Comparison of ENCODE assay signal across 9 cellular contexts in the genomic region with DNA sequence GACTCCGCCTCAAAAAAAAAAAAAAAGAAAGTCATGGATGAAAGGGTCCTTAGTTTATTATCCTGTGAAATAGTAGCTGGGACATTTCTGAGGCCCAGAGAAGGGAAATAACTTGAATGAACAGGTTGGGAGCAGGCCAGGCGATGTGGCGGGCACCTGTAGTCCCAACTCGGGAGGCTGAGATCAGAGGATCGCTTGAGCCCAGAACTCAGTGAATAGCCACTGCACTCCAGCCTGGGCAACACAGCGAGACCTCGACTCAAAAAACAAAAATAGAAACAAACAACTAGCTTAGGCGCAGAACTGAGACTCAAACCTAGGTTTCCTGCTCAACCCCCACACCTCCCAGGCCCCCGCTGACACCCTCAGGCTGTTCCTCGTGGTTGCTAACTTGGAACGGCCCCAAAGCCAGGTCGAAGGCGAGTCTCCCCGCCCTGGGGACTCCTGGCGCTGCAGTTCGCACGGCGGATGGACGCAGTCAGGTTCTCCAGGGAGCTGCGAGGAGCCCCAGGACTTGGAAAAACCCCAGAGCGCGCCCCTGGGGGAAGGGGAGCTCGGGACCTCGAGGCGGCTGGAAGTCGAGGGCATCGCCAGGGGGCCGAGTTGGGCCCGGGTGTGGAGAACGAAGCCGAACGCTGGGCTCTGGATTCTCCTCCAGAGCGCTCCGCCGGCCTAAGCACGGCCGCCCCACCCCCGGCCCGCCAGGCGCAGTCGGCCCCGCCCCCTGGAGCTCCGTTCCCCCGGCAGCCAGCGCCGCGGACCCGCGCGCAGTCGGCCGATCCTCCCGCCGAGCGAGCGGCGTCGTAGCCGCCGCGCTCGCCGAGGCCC. TPM values are rescaled to one million over a fixed set of nuclear protein-coding genes. Genes with fewer than 3 reads are reported as not detected.
A peak's percentile ranks its signal among the peaks of the same experiment; 100 is the strongest.
DNase-seq lines count a peak whose midpoint lies in the region; ATAC-seq and TF ChIP-seq lines count a peak whose summit lies in the region.
"Had no signal": no experiment of that assay in that cellular context is flagged by ENCODE, and none has a peak within 500 bp of the region (broad histone marks: within the 10 kb centered on the region; RNA-seq: fewer than 3 reads in every experiment).

A gene with protein sequence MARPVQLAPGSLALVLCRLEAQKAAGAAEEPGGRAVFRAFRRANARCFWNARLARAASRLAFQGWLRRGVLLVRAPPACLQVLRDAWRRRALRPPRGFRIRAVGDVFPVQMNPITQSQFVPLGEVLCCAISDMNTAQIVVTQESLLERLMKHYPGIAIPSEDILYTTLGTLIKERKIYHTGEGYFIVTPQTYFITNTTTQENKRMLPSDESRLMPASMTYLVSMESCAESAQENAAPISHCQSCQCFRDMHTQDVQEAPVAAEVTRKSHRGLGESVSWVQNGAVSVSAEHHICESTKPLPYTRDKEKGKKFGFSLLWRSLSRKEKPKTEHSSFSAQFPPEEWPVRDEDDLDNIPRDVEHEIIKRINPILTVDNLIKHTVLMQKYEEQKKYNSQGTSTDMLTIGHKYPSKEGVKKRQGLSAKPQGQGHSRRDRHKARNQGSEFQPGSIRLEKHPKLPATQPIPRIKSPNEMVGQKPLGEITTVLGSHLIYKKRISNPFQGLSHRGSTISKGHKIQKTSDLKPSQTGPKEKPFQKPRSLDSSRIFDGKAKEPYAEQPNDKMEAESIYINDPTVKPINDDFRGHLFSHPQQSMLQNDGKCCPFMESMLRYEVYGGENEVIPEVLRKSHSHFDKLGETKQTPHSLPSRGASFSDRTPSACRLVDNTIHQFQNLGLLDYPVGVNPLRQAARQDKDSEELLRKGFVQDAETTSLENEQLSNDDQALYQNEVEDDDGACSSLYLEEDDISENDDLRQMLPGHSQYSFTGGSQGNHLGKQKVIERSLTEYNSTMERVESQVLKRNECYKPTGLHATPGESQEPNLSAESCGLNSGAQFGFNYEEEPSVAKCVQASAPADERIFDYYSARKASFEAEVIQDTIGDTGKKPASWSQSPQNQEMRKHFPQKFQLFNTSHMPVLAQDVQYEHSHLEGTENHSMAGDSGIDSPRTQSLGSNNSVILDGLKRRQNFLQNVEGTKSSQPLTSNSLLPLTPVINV (plus strand): TSS at position 768 of the 828 bp plus-strand sequence. CDS start 93 bp downstream, outside the sequence.

- in situ Hi-C loops in astrocyte of the spinal cord (cut with HindIII; ENCODE audit: low sequenced_read_pairs): no loop called here

- H3K9ac ChIP-seq in iPS-15b (ENCODE audit: low read depth, low read length): peak within 1 kb of the TSS; percentile 73

- peaks cover 2% of the 10 kb centered on the region for H3K4me1 ChIP-seq in iPS-15b (ENCODE audit: control insufficient read depth, insufficient read depth, low read length)

- peak within 1 kb of the TSS in 4 of 21 experiments; percentile 2 to 22 (median 20) for H3K27ac ChIP-seq in skin epidermis

- DNase-seq in DMS153 treated with DMSO at 0.1 percent for 48 hours (lab: John Stamatoyannopoulos, UW; ENCODE audit: unreplicated experiment) (peak; percentile 22), M059J (ENCODE audit: low read depth) (peak; percentile 71), T1000 (lab: John Stamatoyannopoulos, UW) (peak; percentile 53), astrocyte of the spinal cord (ENCODE audit: low read depth, low spot score) (peak; percentile 47)

- peaks cover 17% of the 10 kb centered on the region for H3K27me3 ChIP-seq in iPS-15b (ENCODE audit: control insufficient read depth, insufficient read depth, low read length)

- no peak for TF ChIP-seq CTCF in astrocyte of the spinal cord (IDR thresholded peaks at IDR 0.05; ENCODE audit: low read depth, low read length)

- no peaks in the 10 kb centered on the region for H3K9me3 ChIP-seq in iPS-15b (ENCODE audit: control insufficient read depth, insufficient read depth, low read length)

- no peaks in the 10 kb centered on the region for H3K36me3 ChIP-seq in iPS-15b (ENCODE audit: control insufficient read depth, insufficient read depth, low read length)

- peak; percentile 51 for ATAC-seq in GM21576 (IDR thresholded peaks at IDR 0.05; ENCODE audit: unreplicated experiment)
- ATAC-seq in HG03025 (IDR thresholded peaks at IDR 0.05; ENCODE audit: low FRiP score, unreplicated experiment): no peak

- H3K4me3 ChIP-seq in astrocyte of the spinal cord (ENCODE audit: low read depth, low read length) (peak within 1 kb of the TSS; percentile 52), iPS-15b (ENCODE audit: low read depth, low read length) (peak within 1 kb of the TSS; percentile 64), skin epidermis (peak within 1 kb of the TSS; percentile 34 to 55 (median 42))

RNA-seq across cellular contexts. Expression of the gene that starts here (rescaled TPM):
- 0.30 and 2.2 TPM in 2 replicates for total RNA-seq in M059J (2014; rRNA removed; shearing (Covaris generic))
- total RNA-seq: glomerular endothelial cell had no signal
